In the genomic region with DNA sequence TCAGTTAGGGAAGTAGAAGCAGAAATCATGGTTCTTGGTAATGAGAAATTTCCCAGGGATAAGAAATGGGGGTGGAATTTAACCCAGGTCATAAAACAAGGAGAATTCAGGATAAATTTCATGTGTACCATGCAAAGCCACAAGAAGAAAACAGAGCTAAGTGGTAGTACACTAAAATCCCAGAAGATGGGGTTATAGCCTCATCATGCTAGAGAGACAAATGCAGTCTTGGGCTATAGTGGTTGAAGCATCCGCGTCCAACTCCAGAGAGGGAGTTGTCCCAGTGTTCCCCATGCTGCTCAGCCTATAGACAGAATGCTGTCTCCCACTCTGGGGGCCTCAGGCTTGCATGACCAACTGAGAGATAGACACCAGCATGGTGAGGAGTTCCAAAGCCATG, we compare ENCODE assay signal across 10 cellular contexts. TPM values are rescaled to one million over a fixed set of nuclear protein-coding genes. Genes with fewer than 3 reads are reported as not detected.
A peak's percentile ranks its signal among the peaks of the same experiment; 100 is the strongest.
DNase-seq lines count a peak whose midpoint lies in the region; ATAC-seq and TF ChIP-seq lines count a peak whose summit lies in the region.
"Had no signal": no experiment of that assay in that cellular context is flagged by ENCODE, and none has a peak within 500 bp of the region (broad histone marks: within the 10 kb centered on the region; RNA-seq: fewer than 3 reads in every experiment).

No MANE protein-coding gene starts in this region.

- no peak overlapping the region for H3K14ac ChIP-seq in neuronal stem cell (ENCODE audit: low read length)

- no peak overlapping the region for H2BK15ac ChIP-seq in neuronal stem cell (ENCODE audit: low read length)

- intact Hi-C loops in heart left ventricle (cut with DNase I) = loop anchor here in 1 of 10 donors (5.0 kb wide), 1 partner anchor 134 kb away; no protein-coding TSS in a partner anchor

- H3K27me3 ChIP-seq in neuronal stem cell (ENCODE audit: control insufficient read depth in 3 of 3, insufficient read depth in 3 of 3, low read depth in 1 of 3, low read length in 3 of 3) = no peaks in the 10 kb centered on the region
- no peaks in the 10 kb centered on the region for H3K27me3 ChIP-seq in heart left ventricle

- H3K79me1 ChIP-seq in neuronal stem cell (ENCODE audit: low read depth, low read length) = no peaks in the 10 kb centered on the region

- DNase-seq in ELR (ENCODE audit: low read depth) (peak; percentile 70), NCI-H526 treated with DMSO at 0.1 percent for 48 hours (lab: John Stamatoyannopoulos, UW) (peak; percentile 30), epithelial cell of esophagus (ENCODE audit: low read depth) (peak; percentile 41), neuronal stem cell (ENCODE audit: low spot score) (peak; percentile 18), activated gamma-delta T cell (lab: John Stamatoyannopoulos, UW) (no peak), heart left ventricle (no peak)
- DNase-seq in activated naive CD4-positive, alpha-beta T cell (lab: John Stamatoyannopoulos, UW) = no peak

- H3K4me1 ChIP-seq in neuronal stem cell (ENCODE audit: control insufficient read depth in 2 of 2, insufficient read depth in 1 of 2, low read depth in 1 of 2, low read length in 2 of 2) (peaks cover 0 to 9% of the 10 kb centered on the region in 2 donors), heart left ventricle (no peaks in the 10 kb centered on the region)

- H2BK5ac ChIP-seq in neuronal stem cell (ENCODE audit: low read length) = no peak overlapping the region

- no peak overlapping the region for H3K18ac ChIP-seq in neuronal stem cell (ENCODE audit: low read length)

- H3K4ac ChIP-seq in neuronal stem cell (ENCODE audit: low read length) = no peak overlapping the region

- ATAC-seq in GM18498 (IDR thresholded peaks at IDR 0.05; ENCODE audit: unreplicated experiment) = no peak
- ATAC-seq in heart left ventricle = no peak

- no peak overlapping the region for H4K91ac ChIP-seq in neuronal stem cell (ENCODE audit: low read depth, low read length, poor library complexity)

- peak; percentile 31 for TF ChIP-seq CTCF in epithelial cell of esophagus (IDR thresholded peaks at IDR 0.05; ENCODE audit: insufficient read depth, low read depth, low read length, missing control alignments)
- peak in 4 of 12 donors; percentile 15 to 23 (median 20) for TF ChIP-seq CTCF in heart left ventricle (IDR thresholded peaks at IDR 0.05)

- H3K9me3 ChIP-seq in neuronal stem cell (replicated peaks in 1 of 2; ENCODE audit: control insufficient read depth in 2 of 2, insufficient read depth in 1 of 2, low read depth in 1 of 2, low read length in 2 of 2) (no peaks in the 10 kb centered on the region), heart left ventricle (no peaks in the 10 kb centered on the region)

- no peak overlapping the region for H2BK120ac ChIP-seq in neuronal stem cell (ENCODE audit: low read depth, low read length)

- no peak overlapping the region for H2AFZ ChIP-seq in neuronal stem cell (ENCODE audit: low read length)

- H3K36me3 ChIP-seq in neuronal stem cell (replicated peaks in 1 of 2; ENCODE audit: control insufficient read depth in 2 of 2, insufficient read depth in 2 of 2, low read length in 2 of 2) (no peaks in the 10 kb centered on the region), heart left ventricle (no peaks in the 10 kb centered on the region)

- WGBS in neuronal stem cell (ENCODE audit: extremely low coverage in 2 of 2, insufficient read length in 2 of 2, insufficient replicate concordance in 1 of 2), 2 donors = no CpG with 5 or more reads among the region's 2 CpGs
- WGBS in heart left ventricle, 4 donors = 28 to 52% (median 37%) methylated on average over 2 of the region's 2 CpGs

- H3K4me2 ChIP-seq in neuronal stem cell (ENCODE audit: insufficient read depth, low read length, poor library complexity, severe bottlenecking) = no peak overlapping the region

- no peak for TF ChIP-seq POLR2A in heart left ventricle (IDR thresholded peaks at IDR 0.05)

- H3K9ac ChIP-seq in neuronal stem cell (ENCODE audit: low read depth, low read length, poor library complexity) = no peak overlapping the region

- H3K27ac ChIP-seq in neuronal stem cell (replicated peaks; ENCODE audit: low read length) (no peak overlapping the region), heart left ventricle (no peak overlapping the region)

- H3K4me3 ChIP-seq in epithelial cell of esophagus (ENCODE audit: low read length) (no peak overlapping the region), neuronal stem cell (ENCODE audit: low read length in 2 of 2) (no peak overlapping the region), heart left ventricle (no peak overlapping the region)

- no peak overlapping the region for H2BK12ac ChIP-seq in neuronal stem cell (ENCODE audit: low read length)

- no peak overlapping the region for H3K23ac ChIP-seq in neuronal stem cell (ENCODE audit: low read depth, low read length, poor library complexity)

- H2AK5ac ChIP-seq in neuronal stem cell (ENCODE audit: low read depth, low read length) = no peak overlapping the region

- no peak overlapping the region for H4K8ac ChIP-seq in neuronal stem cell (ENCODE audit: low read depth, low read length)

RNA-seq across cellular contexts. Expression of gene CLRN1, which starts 36.2 kb away (rescaled TPM):
- 0.08 TPM for polyA plus RNA-seq in neuronal stem cell (2013, experiment 1 of 2)
- 0.07 TPM for polyA plus RNA-seq in neuronal stem cell (2013, experiment 2 of 2)
- total RNA-seq in heart left ventricle = not detected
- not detected for polyA plus RNA-seq in heart left ventricle
- total RNA-seq: cerebellum, mesothelial cell of epicardium had no signal

Comparison
In these comparisons a context has a peak if more than half of its experiments do, and no peak if none do; other contexts are left out.
1. DNase-seq: peak in ELR (single experiment), NCI-H526 treated with DMSO at 0.1 percent for 48 hours (single experiment), epithelial cell of esophagus (single experiment) and neuronal stem cell (single experiment); none in activated naive CD4-positive, alpha-beta T cell (0 of 4), activated gamma-delta T cell (single experiment) and heart left ventricle (0 of 5).